22 cellular contexts compared by ENCODE assay signal in genomic region chrX:133905305-133905704, GRCh38.
A peak's percentile ranks its signal among the peaks of the same experiment; 100 is the strongest.
DNase-seq lines count a peak whose midpoint lies in the region; ATAC-seq, FAIRE-seq and TF ChIP-seq lines count a peak whose summit lies in the region.
"Had no signal": no experiment of that assay in that cellular context is flagged by ENCODE, and none has a peak within 500 bp of the region (broad histone marks: within the 10 kb centered on the region; RNA-seq: fewer than 3 reads in every experiment).

No MANE protein-coding gene starts in this region.

- FAIRE-seq in A549 (lab: Jason Lieb, UNC) = peak; percentile 82
- FAIRE-seq: GM12891, GM19239 had no signal

- no peak overlapping the region for H2BK5ac ChIP-seq in mesendoderm (ENCODE audit: low read length)

- no peak overlapping the region for H3K9ac ChIP-seq in HUES6 (ENCODE audit: low read length)
- no peak overlapping the region for H3K9ac ChIP-seq in mesendoderm (ENCODE audit: low read length)
- H3K9ac ChIP-seq: BLaER1 had no signal

- H3K27me3 ChIP-seq in HUES6 (ENCODE audit: control insufficient read depth, insufficient read depth, low read length) (no peaks in the 10 kb centered on the region; the same call in 1 of the 2 replicates), mesendoderm (ENCODE audit: insufficient read depth, low read length, poor library complexity) (no peaks in the 10 kb centered on the region)
- H3K27me3 ChIP-seq: BE2C had no signal

- no peaks in the 10 kb centered on the region for H3K36me3 ChIP-seq in HUES6 (ENCODE audit: control insufficient read depth, insufficient read depth, low read length)
- no peaks in the 10 kb centered on the region for H3K36me3 ChIP-seq in mesendoderm (ENCODE audit: control insufficient read depth, insufficient read depth, low read length)
- H3K36me3 ChIP-seq: BE2C, BLaER1 had no signal

- H3K27ac ChIP-seq in A549 = no peak overlapping the region
- peak overlapping the region; percentile 53; the same call in 1 of the 2 replicates for H3K27ac ChIP-seq in HUES6 (ENCODE audit: low read depth, low read length)
- no peak overlapping the region for H3K27ac ChIP-seq in mesendoderm (ENCODE audit: low read depth, low read length)
- H3K27ac ChIP-seq: 22Rv1, BLaER1 had no signal

- no peak overlapping the region for H3K4ac ChIP-seq in mesendoderm (ENCODE audit: low read depth, low read length)

- H3K4me1 ChIP-seq in A549 (no peaks in the 10 kb centered on the region), HUES6 (ENCODE audit: control insufficient read depth, insufficient read depth, low read length) (no peaks in the 10 kb centered on the region; the same call in 1 of the 2 replicates), mesendoderm (ENCODE audit: control insufficient read depth, low read depth, low read length) (no peaks in the 10 kb centered on the region)
- H3K4me1 ChIP-seq: BE2C, BLaER1 had no signal

- no peak overlapping the region for H3K23ac ChIP-seq in mesendoderm (ENCODE audit: low read length)

- H3K4me3 ChIP-seq in A549 (no peak overlapping the region), HUES6 (ENCODE audit: low read depth, low read length) (no peak overlapping the region), mesendoderm (ENCODE audit: low read length) (no peak overlapping the region)
- H3K4me3 ChIP-seq: BLaER1 had no signal

- H3K79me2 ChIP-seq in mesendoderm (ENCODE audit: control insufficient read depth, insufficient read depth, low read length) = no peaks in the 10 kb centered on the region

- POLR2A ChIA-PET in A549 (lab: Yijun Ruan, JAX) = no interaction called here

- no peaks in the 10 kb centered on the region for H3K9me3 ChIP-seq in A549
- H3K9me3 ChIP-seq in HUES6 (ENCODE audit: control insufficient read depth, insufficient read depth, low read depth, low read length) = no peaks in the 10 kb centered on the region
- H3K9me3 ChIP-seq: BE2C, BLaER1 had no signal

- DNase-seq in A549 (ENCODE audit: low read depth in 1 of 2, low spot score in 1 of 2) (no peak), mesendoderm (peak; percentile 72), HPDE6-E6E7 (ENCODE audit: extremely low spot score) (no peak), NK-92 (lab: John Stamatoyannopoulos, UW; ENCODE audit: unreplicated experiment) (no peak)
- DNase-seq: ACHN; BE2C; C1 segment of cervical spinal cord; CD4-positive, alpha-beta memory T cell; CD4-positive, CD25-positive, alpha-beta regulatory T cell; CD8-positive, alpha-beta memory T cell; COR-L47; DMS 273 treated with DMSO at 0.1 percent for 48 hours; DMS153; DMS53; DMS79; GF-D8 had no signal

- TF ChIP-seq EP300 in A549 (IDR thresholded peaks at IDR 0.05) = no peak

- no peak overlapping the region for H4K8ac ChIP-seq in mesendoderm (ENCODE audit: low read depth, low read length)

- no peak overlapping the region for H2BK15ac ChIP-seq in mesendoderm (replicated peaks; ENCODE audit: low read depth)

- no peaks in the 10 kb centered on the region for H3K79me1 ChIP-seq in mesendoderm (ENCODE audit: low read length)

- no peak overlapping the region for H2AK5ac ChIP-seq in mesendoderm (ENCODE audit: low read length)

- 53% methylated on average over 3 of the region's 3 CpGs for WGBS in A549 (ENCODE audit: missing lambda C conversion rate)
- WGBS in mesendoderm (ENCODE audit: extremely low coverage, insufficient coverage, low lambda C conversion rate) = no CpG with 5 or more reads among the region's 3 CpGs

- TF ChIP-seq RAD21 in A549 (conservative IDR thresholded peaks at IDR 0.05 in 1 of 2, IDR thresholded peaks at IDR 0.05 in 1 of 2) = no peak

- H3K4me2 ChIP-seq in A549 (no peak overlapping the region), mesendoderm (ENCODE audit: low read length) (no peak overlapping the region)
- H3K4me2 ChIP-seq: BLaER1 had no signal

- no peak for ATAC-seq in A549
- ATAC-seq in GM19452 (IDR thresholded peaks at IDR 0.05; ENCODE audit: unreplicated experiment) = no peak

- no peak overlapping the region for H2BK120ac ChIP-seq in mesendoderm (ENCODE audit: low read depth, low read length)

- CTCF ChIA-PET in A549 (lab: Yijun Ruan, JAX) = no interaction called here

- no peak overlapping the region for H3K56ac ChIP-seq in mesendoderm (ENCODE audit: low read length)

- no peak for TF ChIP-seq CTCF in A549 (IDR thresholded peaks at IDR 0.05)

- no peak overlapping the region for H3K18ac ChIP-seq in mesendoderm (ENCODE audit: low read length)

- TF ChIP-seq POLR2A in A549 (IDR thresholded peaks at IDR 0.05; ENCODE audit: low read length) = no peak

- no peak overlapping the region for H4K5ac ChIP-seq in mesendoderm (ENCODE audit: low read length)

TF ChIP-seq in A549, 52 proteins besides CTCF, POLR2A, EP300 and RAD21:
- TF ChIP-seq RCOR1 (IDR thresholded peaks at IDR 0.05; ENCODE audit: low read depth, low read length) (no peak), SMC3 (IDR thresholded peaks at IDR 0.05) (no peak), TFCP2L1 (CRISPR knock-in tag; IDR thresholded peaks at IDR 0.05) (no peak), MAZ (IDR thresholded peaks at IDR 0.05; ENCODE audit: borderline replicate concordance, low read depth, low read length) (no peak), FOXS1 (CRISPR knock-in tag; IDR thresholded peaks at IDR 0.05) (no peak)
TF ChIP-seq in A549: peak in this region for 0.
